Comparison of ENCODE assay signal across 1 cellular context in the genomic region with DNA sequence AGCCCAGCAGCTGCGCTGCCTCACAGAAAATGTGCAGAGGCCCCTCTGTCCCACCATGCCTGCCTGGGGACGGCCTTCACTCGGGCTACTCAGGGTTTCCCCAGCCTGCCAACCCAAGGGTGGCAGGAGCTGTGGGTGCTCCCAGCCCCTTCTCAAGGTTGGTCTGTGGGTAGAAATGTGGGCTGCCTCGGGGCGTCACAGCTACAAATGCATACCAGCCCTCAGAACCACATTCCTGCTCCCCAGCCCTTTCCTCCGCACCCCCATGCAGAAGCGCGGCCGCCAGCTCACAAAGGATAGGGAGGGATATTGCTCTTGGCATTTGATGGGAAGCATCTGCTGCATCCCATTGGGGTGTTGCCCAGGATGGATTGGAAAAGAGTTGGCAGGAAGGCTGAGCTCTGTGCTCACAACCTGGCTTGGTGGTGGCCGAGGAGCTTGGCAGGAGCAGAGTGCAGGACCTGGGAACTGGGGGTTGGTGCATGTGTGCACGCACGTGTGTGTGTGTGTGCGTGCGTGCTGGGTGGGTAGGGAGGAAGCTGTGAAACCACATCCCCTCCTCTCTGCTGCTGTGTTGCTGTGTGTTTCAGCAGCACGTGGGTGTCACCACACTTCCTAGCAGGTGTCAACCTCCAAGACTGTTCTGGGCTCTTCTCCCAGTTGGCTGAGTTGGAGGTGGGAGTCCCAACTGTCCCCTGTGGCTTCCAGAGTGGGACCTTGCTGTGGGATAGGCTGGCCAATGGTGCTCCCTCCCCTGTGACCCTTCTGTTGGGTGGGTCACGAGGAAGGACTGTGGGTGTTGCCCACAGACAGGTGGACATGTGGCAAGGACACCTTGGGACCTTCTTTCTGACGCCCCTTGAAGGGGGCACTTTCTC.
TF ChIP-seq lines count a peak whose summit lies in the region.

No MANE protein-coding gene starts in this region.

TF ChIP-seq in K562, 482 proteins besides CTCF, POLR2A, EP300 and RAD21 (continued from another document):
- TF ChIP-seq, protein P1, sequence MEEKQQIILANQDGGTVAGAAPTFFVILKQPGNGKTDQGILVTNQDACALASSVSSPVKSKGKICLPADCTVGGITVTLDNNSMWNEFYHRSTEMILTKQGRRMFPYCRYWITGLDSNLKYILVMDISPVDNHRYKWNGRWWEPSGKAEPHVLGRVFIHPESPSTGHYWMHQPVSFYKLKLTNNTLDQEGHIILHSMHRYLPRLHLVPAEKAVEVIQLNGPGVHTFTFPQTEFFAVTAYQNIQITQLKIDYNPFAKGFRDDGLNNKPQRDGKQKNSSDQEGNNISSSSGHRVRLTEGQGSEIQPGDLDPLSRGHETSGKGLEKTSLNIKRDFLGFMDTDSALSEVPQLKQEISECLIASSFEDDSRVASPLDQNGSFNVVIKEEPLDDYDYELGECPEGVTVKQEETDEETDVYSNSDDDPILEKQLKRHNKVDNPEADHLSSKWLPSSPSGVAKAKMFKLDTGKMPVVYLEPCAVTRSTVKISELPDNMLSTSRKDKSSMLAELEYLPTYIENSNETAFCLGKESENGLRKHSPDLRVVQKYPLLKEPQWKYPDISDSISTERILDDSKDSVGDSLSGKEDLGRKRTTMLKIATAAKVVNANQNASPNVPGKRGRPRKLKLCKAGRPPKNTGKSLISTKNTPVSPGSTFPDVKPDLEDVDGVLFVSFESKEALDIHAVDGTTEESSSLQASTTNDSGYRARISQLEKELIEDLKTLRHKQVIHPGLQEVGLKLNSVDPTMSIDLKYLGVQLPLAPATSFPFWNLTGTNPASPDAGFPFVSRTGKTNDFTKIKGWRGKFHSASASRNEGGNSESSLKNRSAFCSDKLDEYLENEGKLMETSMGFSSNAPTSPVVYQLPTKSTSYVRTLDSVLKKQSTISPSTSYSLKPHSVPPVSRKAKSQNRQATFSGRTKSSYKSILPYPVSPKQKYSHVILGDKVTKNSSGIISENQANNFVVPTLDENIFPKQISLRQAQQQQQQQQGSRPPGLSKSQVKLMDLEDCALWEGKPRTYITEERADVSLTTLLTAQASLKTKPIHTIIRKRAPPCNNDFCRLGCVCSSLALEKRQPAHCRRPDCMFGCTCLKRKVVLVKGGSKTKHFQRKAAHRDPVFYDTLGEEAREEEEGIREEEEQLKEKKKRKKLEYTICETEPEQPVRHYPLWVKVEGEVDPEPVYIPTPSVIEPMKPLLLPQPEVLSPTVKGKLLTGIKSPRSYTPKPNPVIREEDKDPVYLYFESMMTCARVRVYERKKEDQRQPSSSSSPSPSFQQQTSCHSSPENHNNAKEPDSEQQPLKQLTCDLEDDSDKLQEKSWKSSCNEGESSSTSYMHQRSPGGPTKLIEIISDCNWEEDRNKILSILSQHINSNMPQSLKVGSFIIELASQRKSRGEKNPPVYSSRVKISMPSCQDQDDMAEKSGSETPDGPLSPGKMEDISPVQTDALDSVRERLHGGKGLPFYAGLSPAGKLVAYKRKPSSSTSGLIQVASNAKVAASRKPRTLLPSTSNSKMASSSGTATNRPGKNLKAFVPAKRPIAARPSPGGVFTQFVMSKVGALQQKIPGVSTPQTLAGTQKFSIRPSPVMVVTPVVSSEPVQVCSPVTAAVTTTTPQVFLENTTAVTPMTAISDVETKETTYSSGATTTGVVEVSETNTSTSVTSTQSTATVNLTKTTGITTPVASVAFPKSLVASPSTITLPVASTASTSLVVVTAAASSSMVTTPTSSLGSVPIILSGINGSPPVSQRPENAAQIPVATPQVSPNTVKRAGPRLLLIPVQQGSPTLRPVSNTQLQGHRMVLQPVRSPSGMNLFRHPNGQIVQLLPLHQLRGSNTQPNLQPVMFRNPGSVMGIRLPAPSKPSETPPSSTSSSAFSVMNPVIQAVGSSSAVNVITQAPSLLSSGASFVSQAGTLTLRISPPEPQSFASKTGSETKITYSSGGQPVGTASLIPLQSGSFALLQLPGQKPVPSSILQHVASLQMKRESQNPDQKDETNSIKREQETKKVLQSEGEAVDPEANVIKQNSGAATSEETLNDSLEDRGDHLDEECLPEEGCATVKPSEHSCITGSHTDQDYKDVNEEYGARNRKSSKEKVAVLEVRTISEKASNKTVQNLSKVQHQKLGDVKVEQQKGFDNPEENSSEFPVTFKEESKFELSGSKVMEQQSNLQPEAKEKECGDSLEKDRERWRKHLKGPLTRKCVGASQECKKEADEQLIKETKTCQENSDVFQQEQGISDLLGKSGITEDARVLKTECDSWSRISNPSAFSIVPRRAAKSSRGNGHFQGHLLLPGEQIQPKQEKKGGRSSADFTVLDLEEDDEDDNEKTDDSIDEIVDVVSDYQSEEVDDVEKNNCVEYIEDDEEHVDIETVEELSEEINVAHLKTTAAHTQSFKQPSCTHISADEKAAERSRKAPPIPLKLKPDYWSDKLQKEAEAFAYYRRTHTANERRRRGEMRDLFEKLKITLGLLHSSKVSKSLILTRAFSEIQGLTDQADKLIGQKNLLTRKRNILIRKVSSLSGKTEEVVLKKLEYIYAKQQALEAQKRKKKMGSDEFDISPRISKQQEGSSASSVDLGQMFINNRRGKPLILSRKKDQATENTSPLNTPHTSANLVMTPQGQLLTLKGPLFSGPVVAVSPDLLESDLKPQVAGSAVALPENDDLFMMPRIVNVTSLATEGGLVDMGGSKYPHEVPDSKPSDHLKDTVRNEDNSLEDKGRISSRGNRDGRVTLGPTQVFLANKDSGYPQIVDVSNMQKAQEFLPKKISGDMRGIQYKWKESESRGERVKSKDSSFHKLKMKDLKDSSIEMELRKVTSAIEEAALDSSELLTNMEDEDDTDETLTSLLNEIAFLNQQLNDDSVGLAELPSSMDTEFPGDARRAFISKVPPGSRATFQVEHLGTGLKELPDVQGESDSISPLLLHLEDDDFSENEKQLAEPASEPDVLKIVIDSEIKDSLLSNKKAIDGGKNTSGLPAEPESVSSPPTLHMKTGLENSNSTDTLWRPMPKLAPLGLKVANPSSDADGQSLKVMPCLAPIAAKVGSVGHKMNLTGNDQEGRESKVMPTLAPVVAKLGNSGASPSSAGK (IDR thresholded peaks at IDR 0.05): peak; percentile 44; the same call in 1 of the 2 replicates
- peak; percentile 61 for TF ChIP-seq L3MBTL2 (IDR thresholded peaks at IDR 0.05)
- TF ChIP-seq, protein P2, sequence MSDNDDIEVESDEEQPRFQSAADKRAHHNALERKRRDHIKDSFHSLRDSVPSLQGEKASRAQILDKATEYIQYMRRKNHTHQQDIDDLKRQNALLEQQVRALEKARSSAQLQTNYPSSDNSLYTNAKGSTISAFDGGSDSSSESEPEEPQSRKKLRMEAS (CRISPR knock-in tag; IDR thresholded peaks at IDR 0.05): peak; percentile 57
